In genomic region chr17:31653710-31654109, GRCh38 we compare ENCODE assay signal across 27 cellular contexts.
DNase-seq lines count a peak whose midpoint lies in the region; ATAC-seq, FAIRE-seq and TF ChIP-seq lines count a peak whose summit lies in the region.
"Had no signal": no experiment of that assay in that cellular context is flagged by ENCODE, and none has a peak within 500 bp of the region (broad histone marks: within the 10 kb centered on the region; RNA-seq: fewer than 3 reads in every experiment).

No MANE protein-coding gene starts in this region.

- POLR2A ChIA-PET in A549 (lab: Yijun Ruan, JAX) (no interaction called here), HEK293 (lab: Yijun Ruan, JAX) (no interaction called here)

- H3K23ac ChIP-seq in trophoblast cell (ENCODE audit: low read length): no peak overlapping the region

- no peak overlapping the region for H3K9ac ChIP-seq in trophoblast cell (ENCODE audit: low read length)

- H3K4me2 ChIP-seq in A549: no peak overlapping the region
- H3K4me2 ChIP-seq in trophoblast cell (ENCODE audit: low read length): no peak overlapping the region

- no peak overlapping the region for H3K18ac ChIP-seq in trophoblast cell (ENCODE audit: low read length)

- no peak for DNase-seq in A549 (ENCODE audit: low read depth in 1 of 2, low spot score in 1 of 2)
- DNase-seq in fibroblast of peridontal ligament (ENCODE audit: extremely low read depth): peak; percentile 21
- DNase-seq in trophoblast cell: peak in 1 of 2 donors; percentile 16
- DNase-seq in heart right ventricle: no peak
- DNase-seq: CD4-positive, CD25-positive, alpha-beta regulatory T cell; COR-L47; DMS 273 treated with DMSO at 0.1 percent for 48 hours; H9; KBM-7; NCI-H1092 treated with DMSO at 0.1 percent for 48 hours; NCI-H1436 treated with DMSO at 0.1 percent for 48 hours; NCI-H2029; NCI-H2227 treated with DMSO at 0.1 percent for 48 hours; NCI-H510A; NK-92 treated with Interleukin-12 subunit alpha and Interleukin-12 subunit beta, amount 100 ng/mL, for 24 hours; SHP77 treated with DMSO at 0.1 percent for 48 hours; SW 1271 had no signal

- no peak for TF ChIP-seq EP300 in A549 (IDR thresholded peaks at IDR 0.05)

- no peaks in the 10 kb centered on the region for H3K9me3 ChIP-seq in A549
- H3K9me3 ChIP-seq in HEK293 (ENCODE audit: control insufficient read depth, insufficient read depth, low read depth, low read length): no peaks in the 10 kb centered on the region
- no peaks in the 10 kb centered on the region for H3K9me3 ChIP-seq in trophoblast cell (ENCODE audit: insufficient read depth, low read depth, low read length)
- no peaks in the 10 kb centered on the region for H3K9me3 ChIP-seq in heart right ventricle

- no peak overlapping the region for H2BK120ac ChIP-seq in trophoblast cell (ENCODE audit: insufficient read depth, low read length, poor library complexity)

- no peak overlapping the region for H3K4me3 ChIP-seq in A549
- H3K4me3 ChIP-seq in HEK293 (ENCODE audit: low read depth, low read length): no peak overlapping the region
- H3K4me3 ChIP-seq in trophoblast cell (ENCODE audit: low read depth, low read length): no peak overlapping the region
- H3K4me3 ChIP-seq in heart right ventricle: no peak overlapping the region
- H3K4me3 ChIP-seq: SK-N-MC had no signal

- WGBS in A549 (ENCODE audit: missing lambda C conversion rate): 31% methylated on average over 5 of the region's 5 CpGs
- no CpG with 5 or more reads among the region's 5 CpGs for WGBS in trophoblast cell (ENCODE audit: extremely low coverage, insufficient coverage, insufficient read length)
- 46 to 49% methylated on average over 5 of the region's 5 CpGs for WGBS in heart right ventricle, 2 donors

- no peak overlapping the region for H3K27ac ChIP-seq in A549
- no peak overlapping the region for H3K27ac ChIP-seq in HEK293 (ENCODE audit: extremely low read depth, low read depth, low read length)
- H3K27ac ChIP-seq in trophoblast cell (ENCODE audit: low read depth, low read length): no peak overlapping the region
- no peak overlapping the region for H3K27ac ChIP-seq in heart right ventricle
- H3K27ac ChIP-seq: HL-60, RWPE1, SK-N-MC had no signal

- no peak overlapping the region for H2AK5ac ChIP-seq in trophoblast cell (ENCODE audit: low read length)

- no peak overlapping the region for H4K8ac ChIP-seq in trophoblast cell (ENCODE audit: low read depth, low read length)

- H4K91ac ChIP-seq in trophoblast cell (ENCODE audit: low read depth, low read length): peak overlapping the region; percentile 4

- no peak overlapping the region for H3K14ac ChIP-seq in trophoblast cell (ENCODE audit: low read length)

- no peaks in the 10 kb centered on the region for H3K27me3 ChIP-seq in trophoblast cell (ENCODE audit: insufficient read depth, low read length)
- H3K27me3 ChIP-seq in heart right ventricle: no peaks in the 10 kb centered on the region

- no peak for TF ChIP-seq POLR2A in A549 (IDR thresholded peaks at IDR 0.05; ENCODE audit: low read length)

- H3K4me1 ChIP-seq in A549 (no peaks in the 10 kb centered on the region), HEK293 (ENCODE audit: control insufficient read depth, insufficient read depth, low read length) (no peaks in the 10 kb centered on the region), trophoblast cell (ENCODE audit: control insufficient read depth in 1 of 2, insufficient read depth in 2 of 2, low read length in 2 of 2) (peaks cover 5 to 10% of the 10 kb centered on the region in 2 experiments), heart right ventricle (no peaks in the 10 kb centered on the region)

- peaks cover 5% of the 10 kb centered on the region for H3K79me1 ChIP-seq in trophoblast cell (ENCODE audit: low read length)

- H4K12ac ChIP-seq in trophoblast cell (ENCODE audit: low read depth, low read length): no peak overlapping the region

- H3K36me3 ChIP-seq in HEK293 (ENCODE audit: control insufficient read depth in 2 of 2, insufficient read depth in 1 of 2, low read length in 2 of 2) (no peaks in the 10 kb centered on the region), trophoblast cell (ENCODE audit: control insufficient read depth in 1 of 2, insufficient read depth in 2 of 2, low read length in 2 of 2) (no peaks in the 10 kb centered on the region), heart right ventricle (no peaks in the 10 kb centered on the region)

- CTCF ChIA-PET in A549 (lab: Yijun Ruan, JAX): no interaction called here
- CTCF ChIA-PET in HEK293 (lab: Yijun Ruan, JAX): no interaction called here

- H2AFZ ChIP-seq in trophoblast cell (ENCODE audit: insufficient read depth, low read length, poor library complexity): no peak overlapping the region

- no peak overlapping the region for H3K4ac ChIP-seq in trophoblast cell (ENCODE audit: low read depth, low read length)

- H3K79me2 ChIP-seq in trophoblast cell (ENCODE audit: control insufficient read depth, insufficient read depth, low read length, poor library complexity): no peaks in the 10 kb centered on the region

- no peak for TF ChIP-seq RAD21 in A549 (conservative IDR thresholded peaks at IDR 0.05 in 1 of 2, IDR thresholded peaks at IDR 0.05 in 1 of 2)

- ATAC-seq in A549 (peak; percentile 5 to 22; a peak in 2 of 6 replicates), heart right ventricle (no peak), GM18520 (IDR thresholded peaks at IDR 0.05; ENCODE audit: unreplicated experiment) (no peak), GM19035 (IDR thresholded peaks at IDR 0.05; ENCODE audit: unreplicated experiment) (no peak)
- ATAC-seq: HepG2 had no signal

- TF ChIP-seq CTCF in A549 (IDR thresholded peaks at IDR 0.05) (no peak), HEK293 (tag by site-specific recombination; IDR thresholded peaks at IDR 0.05) (no peak), heart right ventricle (IDR thresholded peaks at IDR 0.05) (no peak)

- intact Hi-C loops in heart right ventricle (cut with DNase I): no loop called here

- FAIRE-seq in A549 (lab: Jason Lieb, UNC): no peak
- FAIRE-seq: A204.1, GM12892, GM19239, HepG2 had no signal

- peak overlapping the region; percentile 35 for H2BK12ac ChIP-seq in trophoblast cell (ENCODE audit: low read length)

- H2BK5ac ChIP-seq in trophoblast cell (ENCODE audit: low read depth, low read length, poor library complexity): no peak overlapping the region

TF ChIP-seq in A549, 52 proteins besides CTCF, POLR2A, EP300 and RAD21 (continues in another document):
- TF ChIP-seq NFE2L2 (conservative IDR thresholded peaks at IDR 0.05; ENCODE audit: low read length) (no peak), E2F6 (IDR thresholded peaks at IDR 0.05; ENCODE audit: borderline replicate concordance, low read depth) (no peak), HDAC2 (IDR thresholded peaks at IDR 0.05) (no peak), CEBPB (IDR thresholded peaks at IDR 0.05) (no peak)

TF ChIP-seq in HEK293, 187 proteins besides CTCF, POLR2A, EP300 and RAD21:
- TF ChIP-seq ZNF362 (tag by site-specific recombination; IDR thresholded peaks at IDR 0.05) (no peak), ZNF341 (tag by site-specific recombination; IDR thresholded peaks at IDR 0.05; ENCODE audit: low read depth) (peak; percentile 67; the same call in 1 of the 2 replicates)

Comparison
In these comparisons a context has a peak if more than half of its experiments do, and no peak if none do; other contexts are left out.
1. ATAC-seq: peak in A549 (2 of 2); none in heart right ventricle (0 of 8), GM18520 (single experiment) and GM19035 (single experiment).